9 cellular contexts compared by ENCODE assay signal in genomic region chr19:4393947-4394590, GRCh38. TPM values are rescaled to one million over a fixed set of nuclear protein-coding genes. Genes with fewer than 3 reads are reported as not detected.
A peak's percentile ranks its signal among the peaks of the same experiment; 100 is the strongest.
DNase-seq lines count a peak whose midpoint lies in the region; ATAC-seq, FAIRE-seq and TF ChIP-seq lines count a peak whose summit lies in the region.
"Had no signal": no experiment of that assay in that cellular context is flagged by ENCODE, and none has a peak within 500 bp of the region (broad histone marks: within the 10 kb centered on the region; RNA-seq: fewer than 3 reads in every experiment).

No MANE protein-coding gene starts in this region.

- no peak for FAIRE-seq in HepG2 (lab: Jason Lieb, UNC)

- TF ChIP-seq EP300 in HepG2 (IDR thresholded peaks at IDR 0.05; ENCODE audit: low read depth in 2 of 2, low read length in 2 of 2): no peak
- no peak for TF ChIP-seq EP300 in HepG2 (CRISPR knock-in tag; IDR thresholded peaks at IDR 0.05; ENCODE audit: borderline replicate concordance)
- no peak for TF ChIP-seq EP300 in stomach (IDR thresholded peaks at IDR 0.05)

- H3K4me1 Mint-ChIP-seq in activated T-cell treated with anti-CD3 and anti-CD28 coated beads, Interleukin-2, amount 50 U/mL, for 72 hours (ENCODE audit: low read depth): peaks cover 71% of the 10 kb centered on the region

- H3K4me2 ChIP-seq in HepG2 (ENCODE audit: low read depth, low read length): no peak overlapping the region

- H3K4me3 Mint-ChIP-seq in activated T-cell treated with anti-CD3 and anti-CD28 coated beads, Interleukin-2, amount 50 U/mL, for 72 hours: no peak overlapping the region

- no peak for DNase-seq in activated T-cell treated with anti-CD3 and anti-CD28 coated beads, Interleukin-2, amount 50 U/mL, for 72 hours
- DNase-seq in activated T-cell treated with anti-CD3 and anti-CD28 coated beads, Interleukin-2, amount 50 U/mL, for 1 hour: no peak
- DNase-seq in adipocyte (ENCODE audit: low read depth) (peak; percentile 56), HepG2 (ENCODE audit: low spot score) (no peak), stomach (no peak), mucosa of gallbladder (ENCODE audit: low spot score) (no peak), ACHN (no peak)
- DNase-seq in stimulated activated CD4-positive, alpha-beta T cell treated with anti-CD3 and anti-CD28 coated beads, Interleukin-12 subunit alpha, Interleukin-12 subunit beta, amount 100 ng/mL, for 4 hours: no peak
- DNase-seq: MG63 had no signal

- H3K36me3 Mint-ChIP-seq in activated T-cell treated with anti-CD3 and anti-CD28 coated beads, Interleukin-2, amount 50 U/mL, for 72 hours (ENCODE audit: insufficient read depth in 2 of 2): peaks cover 11 to 12% of the 10 kb centered on the region in 2 donors

- H3K27me3 Mint-ChIP-seq in activated T-cell treated with anti-CD3 and anti-CD28 coated beads, Interleukin-2, amount 50 U/mL, for 72 hours (ENCODE audit: low read depth): no peaks in the 10 kb centered on the region

- peak overlapping the region; percentile 43 for H3K27ac ChIP-seq in HepG2 (ENCODE audit: extremely low read length, insufficient read depth, low read length)
- peak overlapping the region in 4 of 5 donors; percentile 26 to 82 (median 46) for H3K27ac ChIP-seq in stomach

- no peak for TF ChIP-seq POLR2A in HepG2 (IDR thresholded peaks at IDR 0.05; ENCODE audit: insufficient read depth in 1 of 2, low read depth in 2 of 2, low read length in 2 of 2)
- no peak for TF ChIP-seq POLR2A in stomach (IDR thresholded peaks at IDR 0.05)

- POLR2A ChIA-PET in HepG2 (lab: Yijun Ruan, JAX): interaction anchor here (0.6 to 1.5 kb wide), 4 partner anchors 19 to 62 kb away, joined by 3 to 8 read pairs (median 4); partner anchors contain the start of gene MPND

- H3K27me3 ChIP-seq in adipocyte (replicated peaks; ENCODE audit: control insufficient read depth, insufficient read depth, low read length) (no peaks in the 10 kb centered on the region), HepG2 (ENCODE audit: control insufficient read depth in 1 of 2, insufficient read depth in 2 of 2, low read length in 2 of 2) (no peaks in the 10 kb centered on the region), stomach (no peaks in the 10 kb centered on the region)
- H3K27me3 ChIP-seq: MG63 had no signal

- H3K4me1 ChIP-seq in adipocyte (ENCODE audit: control insufficient read depth, insufficient read depth, low read length): peaks cover 80% of the 10 kb centered on the region
- H3K4me1 ChIP-seq in HepG2 (ENCODE audit: insufficient read depth, low read length): peaks cover 93% of the 10 kb centered on the region
- H3K4me1 ChIP-seq in stomach: peaks cover 80 to 100% (median 89%) of the 10 kb centered on the region in 4 donors

- peak overlapping the region; percentile 91 for H3K27ac Mint-ChIP-seq in activated T-cell treated with anti-CD3 and anti-CD28 coated beads, Interleukin-2, amount 50 U/mL, for 72 hours

- H3K4me3 ChIP-seq in adipocyte (ENCODE audit: low read length) (peak overlapping the region; percentile 55), HepG2 (replicated peaks in 1 of 3; ENCODE audit: insufficient read depth in 1 of 3, low read depth in 2 of 3, low read length in 3 of 3) (no peak overlapping the region), stomach (no peak overlapping the region)
- H3K4me3 ChIP-seq: MG63 had no signal

- TF ChIP-seq CTCF in HepG2 (CRISPR knock-in tag; IDR thresholded peaks at IDR 0.05): no peak
- TF ChIP-seq CTCF in stomach (IDR thresholded peaks at IDR 0.05): no peak

- H4K20me1 ChIP-seq in HepG2 (ENCODE audit: insufficient read depth, low read length): peaks cover 10% of the 10 kb centered on the region

- peaks cover 86% of the 10 kb centered on the region for H3K79me2 ChIP-seq in HepG2 (ENCODE audit: insufficient read depth, low read length)

- H3K9ac ChIP-seq in adipocyte (ENCODE audit: low read length): peak overlapping the region; percentile 65
- 0 out of 2 replicates have a peak overlapping the region, but pooled peaks have one; percentile 5 for H3K9ac ChIP-seq in HepG2 (ENCODE audit: insufficient read depth, low read depth, low read length)

- no TSS peak for BruUV-seq in HepG2 (replicated peaks; lab: Mats Ljungman, UMichigan)

- ATAC-seq in activated T-cell treated with anti-CD3 and anti-CD28 coated beads, Interleukin-2, amount 50 U/mL, for 72 hours (replicated peaks in 1 of 2): no peak
- no peak for ATAC-seq in HepG2

- H3K9me3 Mint-ChIP-seq in activated T-cell treated with anti-CD3 and anti-CD28 coated beads, Interleukin-2, amount 50 U/mL, for 72 hours: no peaks in the 10 kb centered on the region

- in situ Hi-C loops in HepG2 (cut with HindIII; ENCODE audit: extremely low pct_ligation_motif_present, low pct_unique_long_range_greater_than_20kb) (no loop called here), ACHN (cut with HindIII; ENCODE audit: low pct_ligation_motif_present, low pct_unique_long_range_greater_than_20kb, low sequenced_read_pairs) (no loop called here)

- no peaks in the 10 kb centered on the region for H3K9me3 ChIP-seq in adipocyte (ENCODE audit: control insufficient read depth, low read length)
- no peaks in the 10 kb centered on the region for H3K9me3 ChIP-seq in HepG2 (ENCODE audit: low read length)
- no peaks in the 10 kb centered on the region for H3K9me3 ChIP-seq in stomach
- H3K9me3 ChIP-seq: MG63 had no signal

- intact Hi-C loops in HepG2 (cut with micrococcal nuclease; ENCODE audit: unreplicated experiment): no loop called here
- intact Hi-C loops in stomach (cut with DNase I; ENCODE audit: low total_unique reads): no loop called here

- TF ChIP-seq RAD21 in HepG2 (CRISPR knock-in tag; IDR thresholded peaks at IDR 0.05): no peak

- CTCF ChIA-PET in HepG2 (lab: Yijun Ruan, JAX; ENCODE audit: low intra/inter-chr PET ratio, low total read pairs): no interaction called here

- WGBS in HepG2 (ENCODE audit: low lambda C conversion rate): 83% methylated on average over 8 of the region's 8 CpGs
- WGBS in stomach, 5 donors: 25 to 67% (median 52%) methylated on average over 7 to 8 of the region's 8 CpGs

- no peak overlapping the region for H2AFZ ChIP-seq in HepG2 (ENCODE audit: low read length)

- H3K36me3 ChIP-seq in adipocyte (ENCODE audit: control insufficient read depth, insufficient read depth, low read length, severe bottlenecking) (peaks cover 30% of the 10 kb centered on the region), HepG2 (replicated peaks in 1 of 2; ENCODE audit: control insufficient read depth in 1 of 2, insufficient read depth in 2 of 2, low read length in 2 of 2) (peaks cover 14 to 25% of the 10 kb centered on the region in 2 experiments), stomach (peaks cover 15 to 40% (median 24%) of the 10 kb centered on the region in 4 donors)

RNA-seq across cellular contexts. Expression of gene SH3GL1, which starts 6.3 kb away (rescaled TPM):
- 10 to 100 TPM; 40.6 TPM for total RNA-seq in activated T-cell treated with anti-CD3 and anti-CD28 coated beads, Interleukin-2, amount 50 U/mL, for 72 hours
- 26.7 and 33.0 TPM in 2 replicates for total RNA-seq in HepG2 (2016; rRNA removed; fragmentation: Illumina TruSeq; extraction: Trizol)
- 13.7 and 15.7 TPM in 2 replicates for total RNA-seq in HepG2 (2016; cell fraction: cytosol; rRNA removed; fragmentation: Illumina TruSeq; extraction: Trizol; ENCODE audit: low read depth)
- 24.6 and 34.8 TPM in 2 replicates for total RNA-seq in HepG2 (2016; cell fraction: insoluble cytoplasmic fraction; rRNA removed; fragmentation: Illumina TruSeq; extraction: Trizol)
- 29.5 and 35.2 TPM in 2 replicates for total RNA-seq in HepG2 (2016; cell fraction: membrane; rRNA removed; fragmentation: Illumina TruSeq; extraction: Trizol)
- 16.4 and 18.3 TPM in 2 replicates for total RNA-seq in HepG2 (2016; cell fraction: nucleus; rRNA removed; fragmentation: Illumina TruSeq; extraction: Trizol)
- polyA plus RNA-seq in HepG2 (2011; rRNA removed): 45.1 and 52.3 TPM in 2 replicates
- polyA plus RNA-seq in HepG2 (2011; cell fraction: cytosol; rRNA removed): 35.9 and 53.9 TPM in 2 replicates
- 63.6 and 70.8 TPM in 2 replicates for polyA plus RNA-seq in HepG2 (2011; cell fraction: nucleus; rRNA removed)
- polyA plus RNA-seq in HepG2 (2012): 50.6 and 52.1 TPM in 2 replicates
- polyA plus RNA-seq in HepG2 (2016; cell fraction: cytosol; fragmentation: Illumina TruSeq; extraction: Trizol; ENCODE audit: low read depth): 29.2 and 32.7 TPM in 2 replicates
- 56.5 and 70.3 TPM in 2 replicates for polyA plus RNA-seq in HepG2 (2016; cell fraction: insoluble cytoplasmic fraction; fragmentation: Illumina TruSeq; extraction: Trizol; ENCODE audit: low read depth)
- polyA plus RNA-seq in HepG2 (2016; cell fraction: membrane; fragmentation: Illumina TruSeq; extraction: Trizol; ENCODE audit: low read depth): 57.9 and 61.3 TPM in 2 replicates
- polyA plus RNA-seq in HepG2 (2016; cell fraction: nucleus; fragmentation: Illumina TruSeq; extraction: Trizol; ENCODE audit: insufficient read depth, low read depth): 52.2 and 56.7 TPM in 2 replicates
- polyA minus RNA-seq in HepG2 (2011; rRNA and poly(A)+ RNA removed; ENCODE audit: low replicate concordance): 39.3 and 69.8 TPM in 2 replicates
- polyA minus RNA-seq in HepG2 (2011; cell fraction: cytosol; rRNA and poly(A)+ RNA removed): 30.6 and 31.5 TPM in 2 replicates
- polyA minus RNA-seq in HepG2 (2011; cell fraction: nucleus; rRNA and poly(A)+ RNA removed): 19.3 and 22.8 TPM in 2 replicates
- total RNA-seq in stomach: 100 to 1,000 TPM in 1 of 5 donors, 10 to 100 TPM in 4; 14.8 to 111 (median 26.3) TPM
- polyA plus RNA-seq in stomach: 10 to 100 TPM; 44.9 to 48.5 (median 46.0) TPM
- 56.9 TPM for total RNA-seq in mucosa of gallbladder

RNA-seq across cellular contexts. Expression of gene CHAF1A, which starts 8.4 kb away (rescaled TPM):
- 10 to 100 TPM; 74.0 to 79.7 TPM for total RNA-seq in activated T-cell treated with anti-CD3 and anti-CD28 coated beads, Interleukin-2, amount 50 U/mL, for 72 hours
- total RNA-seq in HepG2 (2016; rRNA removed; fragmentation: Illumina TruSeq; extraction: Trizol) (27.3 and 34.8 TPM in 2 replicates), stomach (100 to 1,000 TPM in 1 of 5 donors, 10 to 100 TPM in 1, 1 to 10 TPM in 3; 1.8 to 100 (median 9.8) TPM), mucosa of gallbladder (8.3 TPM)
- 18.8 and 20.2 TPM in 2 replicates for total RNA-seq in HepG2 (2016; cell fraction: cytosol; rRNA removed; fragmentation: Illumina TruSeq; extraction: Trizol; ENCODE audit: low read depth)
- 19.1 and 34.6 TPM in 2 replicates for total RNA-seq in HepG2 (2016; cell fraction: insoluble cytoplasmic fraction; rRNA removed; fragmentation: Illumina TruSeq; extraction: Trizol)
- 20.4 and 23.9 TPM in 2 replicates for total RNA-seq in HepG2 (2016; cell fraction: membrane; rRNA removed; fragmentation: Illumina TruSeq; extraction: Trizol)
- 25.6 and 26.6 TPM in 2 replicates for total RNA-seq in HepG2 (2016; cell fraction: nucleus; rRNA removed; fragmentation: Illumina TruSeq; extraction: Trizol)
- polyA plus RNA-seq in HepG2 (2011; rRNA removed) (11.0 and 13.1 TPM in 2 replicates), stomach (1 to 10 TPM; 5.4 to 7.2 (median 5.8) TPM)
- polyA plus RNA-seq in HepG2 (2011; cell fraction: cytosol; rRNA removed): 5.7 and 16.6 TPM in 2 replicates
- polyA plus RNA-seq in HepG2 (2011; cell fraction: nucleus; rRNA removed): 41.7 and 67.3 TPM in 2 replicates
- 6.8 and 11.8 TPM in 2 replicates for polyA plus RNA-seq in HepG2 (2012)
- 4.9 and 5.2 TPM in 2 replicates for polyA plus RNA-seq in HepG2 (2016; cell fraction: cytosol; fragmentation: Illumina TruSeq; extraction: Trizol; ENCODE audit: low read depth)
- 23.0 and 29.8 TPM in 2 replicates for polyA plus RNA-seq in HepG2 (2016; cell fraction: insoluble cytoplasmic fraction; fragmentation: Illumina TruSeq; extraction: Trizol; ENCODE audit: low read depth)
- polyA plus RNA-seq in HepG2 (2016; cell fraction: membrane; fragmentation: Illumina TruSeq; extraction: Trizol; ENCODE audit: low read depth): 9.0 and 10.1 TPM in 2 replicates
- 57.2 and 60.7 TPM in 2 replicates for polyA plus RNA-seq in HepG2 (2016; cell fraction: nucleus; fragmentation: Illumina TruSeq; extraction: Trizol; ENCODE audit: insufficient read depth, low read depth)
- 26.8 and 48.0 TPM in 2 replicates for polyA minus RNA-seq in HepG2 (2011; rRNA and poly(A)+ RNA removed; ENCODE audit: low replicate concordance)
- polyA minus RNA-seq in HepG2 (2011; cell fraction: cytosol; rRNA and poly(A)+ RNA removed): 7.6 and 9.2 TPM in 2 replicates
- 13.2 and 17.5 TPM in 2 replicates for polyA minus RNA-seq in HepG2 (2011; cell fraction: nucleus; rRNA and poly(A)+ RNA removed)

RNA-seq across cellular contexts. Expression of gene MPND, which starts 50.7 kb away (rescaled TPM):
- 10 to 100 TPM in 1 of 2 donors, 1 to 10 TPM in 1; 9.7 to 10.3 TPM for total RNA-seq in activated T-cell treated with anti-CD3 and anti-CD28 coated beads, Interleukin-2, amount 50 U/mL, for 72 hours
- total RNA-seq in HepG2 (2016; rRNA removed; fragmentation: Illumina TruSeq; extraction: Trizol) (12.9 and 15.8 TPM in 2 replicates), stomach (10 to 100 TPM in 2 of 5 donors, 1 to 10 TPM in 3; 2.2 to 24.5 (median 8.3) TPM), mucosa of gallbladder (26.1 TPM)
- 16.5 and 20.0 TPM in 2 replicates for total RNA-seq in HepG2 (2016; cell fraction: cytosol; rRNA removed; fragmentation: Illumina TruSeq; extraction: Trizol; ENCODE audit: low read depth)
- total RNA-seq in HepG2 (2016; cell fraction: insoluble cytoplasmic fraction; rRNA removed; fragmentation: Illumina TruSeq; extraction: Trizol): 13.8 and 14.3 TPM in 2 replicates
- total RNA-seq in HepG2 (2016; cell fraction: membrane; rRNA removed; fragmentation: Illumina TruSeq; extraction: Trizol): 26.2 and 26.3 TPM in 2 replicates
- 9.0 and 14.0 TPM in 2 replicates for total RNA-seq in HepG2 (2016; cell fraction: nucleus; rRNA removed; fragmentation: Illumina TruSeq; extraction: Trizol)
- polyA plus RNA-seq in HepG2 (2011; rRNA removed) (10.8 and 12.5 TPM in 2 replicates), stomach (10 to 100 TPM; 20.4 to 25.0 (median 22.0) TPM)
- polyA plus RNA-seq in HepG2 (2011; cell fraction: cytosol; rRNA removed): 9.6 and 14.7 TPM in 2 replicates
- 11.4 TPM in 2 replicates for polyA plus RNA-seq in HepG2 (2011; cell fraction: nucleus; rRNA removed)
- 9.9 and 11.7 TPM in 2 replicates for polyA plus RNA-seq in HepG2 (2012)
- 26.1 and 31.1 TPM in 2 replicates for polyA plus RNA-seq in HepG2 (2016; cell fraction: cytosol; fragmentation: Illumina TruSeq; extraction: Trizol; ENCODE audit: low read depth)
- polyA plus RNA-seq in HepG2 (2016; cell fraction: insoluble cytoplasmic fraction; fragmentation: Illumina TruSeq; extraction: Trizol; ENCODE audit: low read depth): 16.6 and 21.7 TPM in 2 replicates
- polyA plus RNA-seq in HepG2 (2016; cell fraction: membrane; fragmentation: Illumina TruSeq; extraction: Trizol; ENCODE audit: low read depth): 33.3 and 33.5 TPM in 2 replicates
- 16.7 and 20.2 TPM in 2 replicates for polyA plus RNA-seq in HepG2 (2016; cell fraction: nucleus; fragmentation: Illumina TruSeq; extraction: Trizol; ENCODE audit: insufficient read depth, low read depth)
- polyA minus RNA-seq in HepG2 (2011; rRNA and poly(A)+ RNA removed; ENCODE audit: low replicate concordance): 6.7 and 17.0 TPM in 2 replicates
- 7.6 and 9.1 TPM in 2 replicates for polyA minus RNA-seq in HepG2 (2011; cell fraction: cytosol; rRNA and poly(A)+ RNA removed)
- polyA minus RNA-seq in HepG2 (2011; cell fraction: nucleus; rRNA and poly(A)+ RNA removed): 6.7 and 7.2 TPM in 2 replicates

RNA-seq across cellular contexts. Expression of gene STAP2, which starts 55.4 kb away (rescaled TPM):
- 10 to 100 TPM in 1 of 2 donors, 1 to 10 TPM in 1; 8.3 to 10.0 TPM for total RNA-seq in activated T-cell treated with anti-CD3 and anti-CD28 coated beads, Interleukin-2, amount 50 U/mL, for 72 hours
- total RNA-seq in HepG2 (2016; rRNA removed; fragmentation: Illumina TruSeq; extraction: Trizol) (39.0 and 43.1 TPM in 2 replicates), stomach (100 to 1,000 TPM in 1 of 5 donors, 10 to 100 TPM in 3, not detected in 1; 20.7 to 250 (median 35.1) TPM), mucosa of gallbladder (37.8 TPM)
- 9.7 and 11.5 TPM in 2 replicates for total RNA-seq in HepG2 (2016; cell fraction: cytosol; rRNA removed; fragmentation: Illumina TruSeq; extraction: Trizol; ENCODE audit: low read depth)
- 42.4 and 43.7 TPM in 2 replicates for total RNA-seq in HepG2 (2016; cell fraction: insoluble cytoplasmic fraction; rRNA removed; fragmentation: Illumina TruSeq; extraction: Trizol)
- total RNA-seq in HepG2 (2016; cell fraction: membrane; rRNA removed; fragmentation: Illumina TruSeq; extraction: Trizol): 14.0 and 15.6 TPM in 2 replicates
- 14.8 and 19.2 TPM in 2 replicates for total RNA-seq in HepG2 (2016; cell fraction: nucleus; rRNA removed; fragmentation: Illumina TruSeq; extraction: Trizol)
- polyA plus RNA-seq in HepG2 (2011; rRNA removed) (43.7 and 56.0 TPM in 2 replicates), stomach (10 to 100 TPM; 32.7 to 70.8 (median 52.4) TPM)
- 51.4 and 52.1 TPM in 2 replicates for polyA plus RNA-seq in HepG2 (2011; cell fraction: cytosol; rRNA removed)
- polyA plus RNA-seq in HepG2 (2011; cell fraction: nucleus; rRNA removed): 86.7 and 88.3 TPM in 2 replicates
- polyA plus RNA-seq in HepG2 (2012): 23.6 and 28.4 TPM in 2 replicates
- 9.7 and 10.2 TPM in 2 replicates for polyA plus RNA-seq in HepG2 (2016; cell fraction: cytosol; fragmentation: Illumina TruSeq; extraction: Trizol; ENCODE audit: low read depth)
- 40.0 and 44.1 TPM in 2 replicates for polyA plus RNA-seq in HepG2 (2016; cell fraction: insoluble cytoplasmic fraction; fragmentation: Illumina TruSeq; extraction: Trizol; ENCODE audit: low read depth)
- polyA plus RNA-seq in HepG2 (2016; cell fraction: membrane; fragmentation: Illumina TruSeq; extraction: Trizol; ENCODE audit: low read depth): 14.2 and 14.5 TPM in 2 replicates
- polyA plus RNA-seq in HepG2 (2016; cell fraction: nucleus; fragmentation: Illumina TruSeq; extraction: Trizol; ENCODE audit: insufficient read depth, low read depth): 43.0 and 48.7 TPM in 2 replicates
- 0.07 and 31.4 TPM in 2 replicates for polyA minus RNA-seq in HepG2 (2011; rRNA and poly(A)+ RNA removed; ENCODE audit: low replicate concordance)
- 15.3 and 25.5 TPM in 2 replicates for polyA minus RNA-seq in HepG2 (2011; cell fraction: cytosol; rRNA and poly(A)+ RNA removed)
- polyA minus RNA-seq in HepG2 (2011; cell fraction: nucleus; rRNA and poly(A)+ RNA removed): 6.3 and 10.3 TPM in 2 replicates
